In the genomic region with DNA sequence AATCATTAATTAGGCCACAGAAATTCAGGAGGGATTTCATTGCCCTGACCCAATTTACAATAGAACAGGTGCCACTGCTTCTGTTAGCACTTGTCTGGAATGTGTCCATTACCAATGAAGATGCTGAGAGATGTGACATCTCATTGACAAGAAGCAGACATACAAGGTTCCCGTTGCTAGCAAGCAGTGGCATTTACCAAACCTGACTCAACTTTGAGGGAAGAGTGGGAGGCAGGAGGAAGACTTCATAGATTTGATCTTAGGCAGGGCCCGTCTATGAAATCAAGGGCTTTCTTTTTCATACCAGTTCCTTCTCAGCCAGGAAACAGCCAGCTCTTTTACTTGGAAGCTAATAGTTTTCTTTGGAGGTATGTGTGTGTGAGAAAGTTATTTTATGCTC, we compare ENCODE assay signal across 19 cellular contexts.
DNase-seq lines count a peak whose midpoint lies in the region; ATAC-seq and TF ChIP-seq lines count a peak whose summit lies in the region.
"Had no signal": no experiment of that assay in that cellular context is flagged by ENCODE, and none has a peak within 500 bp of the region (broad histone marks: within the 10 kb centered on the region; RNA-seq: fewer than 3 reads in every experiment).

No MANE protein-coding gene starts in this region.

- H3K4me1 ChIP-seq in upper lobe of right lung = no peaks in the 10 kb centered on the region
- H3K4me1 ChIP-seq: A549; BLaER1 treated with 17β-estradiol and CSF1 and Interleukin-3, amounts not matched to agents 10 nM and 100 nM; Caco-2 had no signal

- no peak overlapping the region for H3K27ac ChIP-seq in upper lobe of right lung
- H3K27ac ChIP-seq: 22Rv1; A549; BLaER1 treated with 17β-estradiol and CSF1 and Interleukin-3, amounts not matched to agents 10 nM and 100 nM; C4-2B had no signal

- no peaks in the 10 kb centered on the region for H3K27me3 ChIP-seq in upper lobe of right lung
- H3K27me3 ChIP-seq: BLaER1 treated with 17β-estradiol and CSF1 and Interleukin-3, amounts not matched to agents 10 nM and 100 nM had no signal

- in situ Hi-C loops in G401 (cut with HindIII; ENCODE audit: low sequenced_read_pairs) = no loop called here

- intact Hi-C loops in upper lobe of right lung (cut with DNase I) = no loop called here

- H3K36me3 ChIP-seq in upper lobe of right lung = no peaks in the 10 kb centered on the region
- H3K36me3 ChIP-seq: BLaER1 treated with 17β-estradiol and CSF1 and Interleukin-3, amounts not matched to agents 10 nM and 100 nM had no signal

- ATAC-seq in omental fat pad (ENCODE audit: low FRiP score) (peak; percentile 58), HG03378 (IDR thresholded peaks at IDR 0.05; ENCODE audit: unreplicated experiment) (no peak), upper lobe of right lung (no peak)
- ATAC-seq: A549; CD8-positive, alpha-beta T cell had no signal

- TF ChIP-seq CTCF in omental fat pad (IDR thresholded peaks at IDR 0.05) (no peak), upper lobe of right lung (IDR thresholded peaks at IDR 0.05) (no peak)

- H3K4me3 ChIP-seq in upper lobe of right lung = no peak overlapping the region
- H3K4me3 ChIP-seq: A549; BLaER1 treated with 17β-estradiol and CSF1 and Interleukin-3, amounts not matched to agents 10 nM and 100 nM had no signal

- DNase-seq in G401 (ENCODE audit: low spot score) (peak; percentile 24), cerebellar cortex (ENCODE audit: low spot score) (peak; percentile 20), omental fat pad (ENCODE audit: low spot score) (no peak), upper lobe of right lung (no peak)
- DNase-seq: AML-193; Caco-2; Calu3; CD4-positive, alpha-beta T cell; CD8-positive, alpha-beta T cell; DMS53; DMS79; DND-41; EL; GF-D8 had no signal

- no peaks in the 10 kb centered on the region for H3K9me3 ChIP-seq in upper lobe of right lung
- H3K9me3 ChIP-seq: A549; BLaER1 treated with 17β-estradiol and CSF1 and Interleukin-3, amounts not matched to agents 10 nM and 100 nM; Caco-2 had no signal

Comparison
In these comparisons a context has a peak if more than half of its experiments do, and no peak if none do; other contexts are left out.
1. DNase-seq: peak in G401 (single experiment) and cerebellar cortex (single experiment); none in omental fat pad (single experiment) and upper lobe of right lung (single experiment).